In the genomic region with DNA sequence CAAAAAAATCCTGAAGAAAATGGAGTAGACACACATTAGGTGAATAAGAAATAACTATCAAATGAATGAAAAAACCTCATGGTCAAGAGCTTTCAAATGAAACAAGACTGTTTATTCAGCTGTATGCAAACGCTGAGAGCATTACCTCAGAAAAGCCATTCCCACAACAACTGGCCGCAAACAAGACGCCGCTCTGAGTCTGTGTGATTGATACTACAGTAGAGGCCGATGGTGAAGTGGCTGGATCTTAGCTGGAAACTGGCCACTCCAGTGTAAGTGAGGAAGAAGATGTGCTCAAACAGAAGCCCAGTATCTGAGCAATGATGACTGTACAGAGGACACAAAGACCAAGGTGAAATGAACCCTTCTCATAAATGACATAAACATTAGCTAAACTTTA, we compare ENCODE assay signal across 17 cellular contexts.
"Had no signal": no experiment of that assay in that cellular context is flagged by ENCODE, and none has a peak within 500 bp of the region (broad histone marks: within the 10 kb centered on the region; RNA-seq: fewer than 3 reads in every experiment).

No MANE protein-coding gene starts in this region.

- ATAC-seq: activated CD4-positive, CD25-positive, alpha-beta regulatory T cell treated with anti-CD3 and anti-CD28 coated beads, Interleukin-2, amount 50 U/mL, for 24 hours; activated CD8-positive, alpha-beta memory T cell treated with anti-CD3 and anti-CD28 coated beads, Interleukin-2, amount 10 ng/mL, durations not matched to agents 7 days and 5 days; activated T-cell treated with anti-CD3 and anti-CD28 coated beads, Interleukin-2, amount 50 U/mL, for 4 hours; foreskin keratinocyte; heart left ventricle; left lobe of liver; naive thymus-derived CD4-positive, alpha-beta T cell; stimulated activated naive CD8-positive, alpha-beta T cell treated with anti-CD3 and anti-CD28 coated beads, Interleukin-15, amount 100 ng/mL, for 72 hours; upper lobe of right lung had no signal

- DNase-seq: activated CD4-positive, alpha-beta T cell treated with anti-CD3 and anti-CD28 coated beads, Interleukin-2, amount 50 U/mL, for 48 hours; activated CD8-positive, alpha-beta memory T cell treated with anti-CD3 and anti-CD28 coated beads, Interleukin-2, amount 10 ng/mL, durations not matched to agents 7 days and 5 days; activated gamma-delta T cell treated with Interleukin-2 at 50 U/mL for 16 hours; activated naive CD8-positive, alpha-beta T cell treated with anti-CD3 and anti-CD28 coated beads for 36 hours; activated T-cell treated with anti-CD3 and anti-CD28 coated beads, Interleukin-2, amount 50 U/mL, for 4 hours; foreskin keratinocyte; heart left ventricle; islet precursor cell; mammary epithelial cell; naive thymus-derived CD4-positive, alpha-beta T cell; posterior cingulate gyrus; stimulated activated CD4-positive, alpha-beta T cell treated with anti-CD3 and anti-CD28 coated beads, Interleukin-4, amount 100 ng/mL, for 4 hours; stimulated activated naive CD8-positive, alpha-beta T cell treated with anti-CD3 and anti-CD28 coated beads, Interleukin-15, amount 100 ng/mL, for 72 hours; testis; upper lobe of right lung had no signal
